ENCODE assay signal across 17 cellular contexts in genomic region chr7:79118143-79118542, GRCh38.
A peak's percentile ranks its signal among the peaks of the same experiment; 100 is the strongest.
DNase-seq lines count a peak whose midpoint lies in the region; ATAC-seq and TF ChIP-seq lines count a peak whose summit lies in the region.
"Had no signal": no experiment of that assay in that cellular context is flagged by ENCODE, and none has a peak within 500 bp of the region (broad histone marks: within the 10 kb centered on the region; RNA-seq: fewer than 3 reads in every experiment).

No MANE protein-coding gene starts in this region.

- POLR2A ChIA-PET in activated CD4-positive, alpha-beta T cell treated with anti-CD3 and anti-CD28 coated beads, Interleukin-2, amount 10 ng/mL, durations not matched to agents 7 days and 5 days (lab: Charles Lee) = no interaction called here

- peaks cover 66% of the 10 kb centered on the region for H3K4me1 Mint-ChIP-seq in HFFc6 (ENCODE audit: low read depth)
- H3K4me1 Mint-ChIP-seq in activated CD4-positive, alpha-beta T cell treated with anti-CD3 and anti-CD28 coated beads, Interleukin-2, amount 10 ng/mL, durations not matched to agents 7 days and 5 days = no peaks in the 10 kb centered on the region
- H3K4me1 Mint-ChIP-seq: CD8-positive, alpha-beta memory T cell had no signal

- no peak overlapping the region for H3K9ac ChIP-seq in fibroblast of lung (ENCODE audit: insufficient read depth, low read length)
- H3K9ac ChIP-seq: BLaER1 had no signal

- H3K36me3 ChIP-seq in ACC112 (ENCODE audit: insufficient read depth, low read length) = no peaks in the 10 kb centered on the region
- H3K36me3 ChIP-seq in fibroblast of lung (ENCODE audit: control insufficient read depth, insufficient read depth, low read length) = no peaks in the 10 kb centered on the region
- no peaks in the 10 kb centered on the region for H3K36me3 ChIP-seq in thyroid gland
- H3K36me3 ChIP-seq: BLaER1 had no signal

- peak overlapping the region; percentile 36 for H2AFZ ChIP-seq in ACC112 (ENCODE audit: low read length, unreplicated experiment)
- H2AFZ ChIP-seq in fibroblast of lung (ENCODE audit: low read length) = no peak overlapping the region

- H3K4me3 ChIP-seq in ACC112 (ENCODE audit: low read depth, low read length) (no peak overlapping the region), fibroblast of lung (replicated peaks in 1 of 4; ENCODE audit: control extremely low read depth in 1 of 4, insufficient read depth in 1 of 4, low read depth in 3 of 4, low read length in 4 of 4) (no peak overlapping the region), thyroid gland (replicated peaks in 1 of 3) (no peak overlapping the region)
- H3K4me3 ChIP-seq: BLaER1, GM12878 had no signal

- no peaks in the 10 kb centered on the region for H3K36me3 Mint-ChIP-seq in HFFc6 (ENCODE audit: low read depth)
- H3K36me3 Mint-ChIP-seq in activated CD4-positive, alpha-beta T cell treated with anti-CD3 and anti-CD28 coated beads, Interleukin-2, amount 10 ng/mL, durations not matched to agents 7 days and 5 days (ENCODE audit: low read depth) = no peaks in the 10 kb centered on the region
- H3K36me3 Mint-ChIP-seq: CD8-positive, alpha-beta memory T cell had no signal

- H3K4me3 Mint-ChIP-seq in HFFc6 = no peak overlapping the region
- no peak overlapping the region for H3K4me3 Mint-ChIP-seq in activated CD4-positive, alpha-beta T cell treated with anti-CD3 and anti-CD28 coated beads, Interleukin-2, amount 10 ng/mL, durations not matched to agents 7 days and 5 days
- H3K4me3 Mint-ChIP-seq: CD8-positive, alpha-beta memory T cell had no signal

- DNase-seq in HFFc6 (peak; percentile 28), NOMO-1 treated with dmso at 0.1 percent for 144 hours (lab: John Stamatoyannopoulos, UW; ENCODE audit: unreplicated experiment) (peak; percentile 28), fibroblast of lung (ENCODE audit: low read depth in 2 of 2) (no peak), thyroid gland (no peak)
- DNase-seq in activated CD4-positive, alpha-beta T cell treated with anti-CD3 and anti-CD28 coated beads, Interleukin-2, amount 10 ng/mL, durations not matched to agents 7 days and 5 days = no peak
- DNase-seq: AML-193; Caco-2; CD8-positive, alpha-beta memory T cell; DND-41; HCEC 1CT had no signal

- CTCF ChIA-PET in activated CD4-positive, alpha-beta T cell treated with anti-CD3 and anti-CD28 coated beads, Interleukin-2, amount 10 ng/mL, durations not matched to agents 7 days and 5 days (lab: Charles Lee) = no interaction called here

- no peak for TF ChIP-seq POLR2A in thyroid gland (IDR thresholded peaks at IDR 0.05)

- H3K27me3 Mint-ChIP-seq in HFFc6 (ENCODE audit: insufficient read depth) = peaks cover 4% of the 10 kb centered on the region; the same call in 1 of the 2 replicates
- H3K27me3 Mint-ChIP-seq in activated CD4-positive, alpha-beta T cell treated with anti-CD3 and anti-CD28 coated beads, Interleukin-2, amount 10 ng/mL, durations not matched to agents 7 days and 5 days = no peaks in the 10 kb centered on the region
- H3K27me3 Mint-ChIP-seq: CD8-positive, alpha-beta memory T cell had no signal

- H3K79me2 ChIP-seq in ACC112 (ENCODE audit: control insufficient read depth, insufficient read depth, low read length, unreplicated experiment) = no peaks in the 10 kb centered on the region
- H3K79me2 ChIP-seq in fibroblast of lung (ENCODE audit: control insufficient read depth, insufficient read depth, low read length) = no peaks in the 10 kb centered on the region

- H3K9me3 ChIP-seq in fibroblast of lung (ENCODE audit: control insufficient read depth, insufficient read depth, low read depth, low read length) (no peaks in the 10 kb centered on the region), thyroid gland (no peaks in the 10 kb centered on the region)
- H3K9me3 ChIP-seq: BLaER1, Caco-2 had no signal

- H4K20me1 ChIP-seq in fibroblast of lung (ENCODE audit: control insufficient read depth, extremely low read depth, insufficient read depth, low read length) = no peaks in the 10 kb centered on the region
- H4K20me1 ChIP-seq: BLaER1 had no signal

- TF ChIP-seq CTCF in HFFc6 (IDR thresholded peaks at IDR 0.05) (no peak), fibroblast of lung (conservative IDR thresholded peaks at IDR 0.05 in 1 of 2, IDR thresholded peaks at IDR 0.05 in 1 of 2; ENCODE audit: low read depth in 1 of 2, low read length in 2 of 2) (no peak), thyroid gland (IDR thresholded peaks at IDR 0.05) (no peak)

- intact Hi-C loops in thyroid gland (cut with DNase I) = no loop called here

- no peaks in the 10 kb centered on the region for H3K27me3 ChIP-seq in ACC112 (ENCODE audit: insufficient read depth, low read length)
- no peaks in the 10 kb centered on the region for H3K27me3 ChIP-seq in fibroblast of lung (ENCODE audit: control insufficient read depth, insufficient read depth, low read length)
- no peaks in the 10 kb centered on the region for H3K27me3 ChIP-seq in thyroid gland
- H3K27me3 ChIP-seq: BLaER1 had no signal

- H3K27ac ChIP-seq in ACC112 (ENCODE audit: low read depth, low read length) = no peak overlapping the region
- H3K27ac ChIP-seq in fibroblast of lung (ENCODE audit: insufficient read depth, low read length) = no peak overlapping the region
- no peak overlapping the region for H3K27ac ChIP-seq in thyroid gland
- H3K27ac ChIP-seq: 22Rv1, BLaER1 had no signal

- peak overlapping the region; percentile 19 for H3K4me2 ChIP-seq in fibroblast of lung (ENCODE audit: extremely low read depth, insufficient read depth, low read length)
- H3K4me2 ChIP-seq: BLaER1 had no signal

- no peaks in the 10 kb centered on the region for H3K9me3 Mint-ChIP-seq in HFFc6
- H3K9me3 Mint-ChIP-seq in activated CD4-positive, alpha-beta T cell treated with anti-CD3 and anti-CD28 coated beads, Interleukin-2, amount 10 ng/mL, durations not matched to agents 7 days and 5 days = no peaks in the 10 kb centered on the region

- no peaks in the 10 kb centered on the region for H3K4me1 ChIP-seq in ACC112 (ENCODE audit: control insufficient read depth, insufficient read depth, low read length, unreplicated experiment)
- no peaks in the 10 kb centered on the region for H3K4me1 ChIP-seq in fibroblast of lung (ENCODE audit: control insufficient read depth, extremely low read depth, insufficient read depth, low read length)
- H3K4me1 ChIP-seq in thyroid gland = no peaks in the 10 kb centered on the region
- H3K4me1 ChIP-seq: BLaER1, Caco-2 had no signal

- 73 to 77% methylated on average over 1 of the region's 1 CpG for WGBS in thyroid gland, 2 donors

- no peak for ATAC-seq in HG03457 (IDR thresholded peaks at IDR 0.05; ENCODE audit: unreplicated experiment)
- ATAC-seq in HG03442 (IDR thresholded peaks at IDR 0.05; ENCODE audit: unreplicated experiment) = no peak
- ATAC-seq: GM12878, HepG2 had no signal

- H3K27ac Mint-ChIP-seq in HFFc6 = peak overlapping the region; percentile 7; the same call in 1 of the 2 replicates
- H3K27ac Mint-ChIP-seq in activated CD4-positive, alpha-beta T cell treated with anti-CD3 and anti-CD28 coated beads, Interleukin-2, amount 10 ng/mL, durations not matched to agents 7 days and 5 days = no peak overlapping the region
- H3K27ac Mint-ChIP-seq: CD8-positive, alpha-beta memory T cell had no signal

Comparison
In these comparisons a context has a peak if more than half of its experiments do, and no peak if none do; other contexts are left out.
1. DNase-seq: peak in HFFc6 (single experiment) and NOMO-1 treated with dmso at 0.1 percent for 144 hours (single experiment); none in fibroblast of lung (0 of 2), activated CD4-positive, alpha-beta T cell treated with anti-CD3 and anti-CD28 coated beads, Interleukin-2, amount 10 ng/mL, durations not matched to agents 7 days and 5 days (single experiment) and thyroid gland (0 of 2).